Comparison of ENCODE assay signal across 11 cellular contexts in genomic region chr6:13357551-13358075, GRCh38. TPM values are rescaled to one million over a fixed set of nuclear protein-coding genes. Genes with fewer than 3 reads are reported as not detected.
DNase-seq lines count a peak whose midpoint lies in the region; ATAC-seq and TF ChIP-seq lines count a peak whose summit lies in the region.
"Had no signal": no experiment of that assay in that cellular context is flagged by ENCODE, and none has a peak within 500 bp of the region (broad histone marks: within the 10 kb centered on the region; RNA-seq: fewer than 3 reads in every experiment).

No MANE protein-coding gene starts in this region.

- H3K27me3 ChIP-seq in A673 (replicated peaks; ENCODE audit: insufficient read depth, low read depth, low read length, poor library complexity) = no peaks in the 10 kb centered on the region

- H3K9me3 Mint-ChIP-seq in naive B cell = no peaks in the 10 kb centered on the region

- BruUV-seq in A673 (replicated peaks; lab: Mats Ljungman, UMichigan) = no TSS peak

- POLR2A ChIA-PET in HEK293T (lab: Yijun Ruan, JAX) = interaction anchor here (0.9 kb wide), 1 partner anchor 30 kb away, joined by 3 read pairs; the partner anchor contains the start of gene TBC1D7
- POLR2A ChIA-PET in A673 (lab: Charles Lee; ENCODE audit: low non-redundant PET) = interaction anchor here (0.5 to 0.6 kb wide), 2 partner anchors 190 to 239 kb away, joined by 12 read pairs; no protein-coding TSS in a partner anchor

- ATAC-seq in naive B cell (ENCODE audit: low read depth in 2 of 2) (no peak), omental fat pad (ENCODE audit: low FRiP score) (no peak)

- peak; percentile 38 for DNase-seq in GM12865 (ENCODE audit: low read depth)
- peak; percentile 49 for DNase-seq in NCI-H2171 (lab: John Stamatoyannopoulos, UW)
- peak; percentile 57 to 81 for DNase-seq in cardiac fibroblast (ENCODE audit: low read depth in 2 of 2)
- DNase-seq in naive B cell = no peak
- no peak for DNase-seq in HEK293T (ENCODE audit: extremely low spot score)
- DNase-seq in SHP77 (lab: John Stamatoyannopoulos, UW) = no peak
- no peak for DNase-seq in A673 (ENCODE audit: low spot score)
- DNase-seq in omental fat pad (ENCODE audit: low spot score) = no peak
- DNase-seq: islet precursor cell; NCI-H2029; stimulated activated CD4-positive, alpha-beta T cell treated with anti-CD3 and anti-CD28 coated beads, Interleukin-2, amount 100 ng/mL, for 24 hours had no signal

- H3K27ac ChIP-seq in A673 (ENCODE audit: low read depth, low read length, poor library complexity, severe bottlenecking) = no peak overlapping the region

- peak overlapping the region in 7 of 8 donors; percentile 19 to 91 (median 79) for H3K4me3 Mint-ChIP-seq in naive B cell

- intact Hi-C loops in A673 (cut with micrococcal nuclease; ENCODE audit: unreplicated experiment) = no loop called here

- no peaks in the 10 kb centered on the region for H3K36me3 ChIP-seq in A673 (ENCODE audit: insufficient read depth, low read length, poor library complexity, severe bottlenecking)

- no peaks in the 10 kb centered on the region for H3K27me3 Mint-ChIP-seq in naive B cell

- peaks cover 0 to 5% of the 10 kb centered on the region in 2 donors for H3K36me3 Mint-ChIP-seq in naive B cell

- H3K4me1 Mint-ChIP-seq in naive B cell = peaks cover 68 to 91% (median 83%) of the 10 kb centered on the region in 3 donors

- H3K9me3 ChIP-seq in A673 (ENCODE audit: low read depth, low read length, poor library complexity, severe bottlenecking) = no peaks in the 10 kb centered on the region

- H3K4me3 ChIP-seq in GM12865 (ENCODE audit: low read depth, low read length) (no peak overlapping the region), cardiac fibroblast (replicated peaks in 1 of 2; ENCODE audit: low read depth in 2 of 2, low read length in 2 of 2) (no peak overlapping the region), A673 (ENCODE audit: low read depth, low read length, poor library complexity, severe bottlenecking) (no peak overlapping the region)

- peak overlapping the region; percentile 78 to 99 (median 95) for H3K27ac Mint-ChIP-seq in naive B cell

- CTCF ChIA-PET in HEK293T (lab: Yijun Ruan, JAX) (interaction anchor here (0.7 kb wide), 1 partner anchor 1460 kb away, joined by 3 read pairs; no protein-coding TSS in a partner anchor), A673 (lab: Charles Lee) (no interaction called here)

- TF ChIP-seq CTCF in GM12865 (IDR thresholded peaks at IDR 0.05; ENCODE audit: insufficient read depth, low read depth, low read length, missing control alignments) (no peak), cardiac fibroblast (IDR thresholded peaks at IDR 0.05; ENCODE audit: low read depth, low read length) (peak; percentile 27), A673 (conservative IDR thresholded peaks at IDR 0.05; ENCODE audit: low read depth, low read length) (no peak), omental fat pad (IDR thresholded peaks at IDR 0.05) (no peak)

- no peaks in the 10 kb centered on the region for H3K4me1 ChIP-seq in A673 (ENCODE audit: insufficient read depth, low read length, poor library complexity, severe bottlenecking)

TF ChIP-seq in HEK293T, 16 proteins besides CTCF, POLR2A, EP300 and RAD21:
- TF ChIP-seq HDGF (IDR thresholded peaks at IDR 0.05; ENCODE audit: borderline replicate concordance) = no peak
TF ChIP-seq in HEK293T: peak in this region for 0.

RNA-seq across cellular contexts. Expression of gene TBC1D7, which starts 29.3 kb away (rescaled TPM):
- polyA plus RNA-seq in naive B cell (ENCODE audit: low read depth in 6 of 6) = 10 to 100 TPM; 21.9 to 50.4 (median 26.7) TPM
- 32.1 and 34.2 TPM in 2 replicates for total RNA-seq in A673 (2021)
- total RNA-seq in omental fat pad = 10 to 100 TPM in 2 of 4 donors, 1 to 10 TPM in 2; 5.3 to 11.3 (median 8.9) TPM

Comparison
In these comparisons a context has a peak if more than half of its experiments do, and no peak if none do; other contexts are left out.
1. DNase-seq: peak in GM12865 (single experiment), NCI-H2171 (single experiment) and cardiac fibroblast (2 of 2); none in naive B cell (single experiment), HEK293T (single experiment), SHP77 (0 of 2), A673 (single experiment) and omental fat pad (single experiment).